ENCODE assay signal across 10 cellular contexts in the genomic region with DNA sequence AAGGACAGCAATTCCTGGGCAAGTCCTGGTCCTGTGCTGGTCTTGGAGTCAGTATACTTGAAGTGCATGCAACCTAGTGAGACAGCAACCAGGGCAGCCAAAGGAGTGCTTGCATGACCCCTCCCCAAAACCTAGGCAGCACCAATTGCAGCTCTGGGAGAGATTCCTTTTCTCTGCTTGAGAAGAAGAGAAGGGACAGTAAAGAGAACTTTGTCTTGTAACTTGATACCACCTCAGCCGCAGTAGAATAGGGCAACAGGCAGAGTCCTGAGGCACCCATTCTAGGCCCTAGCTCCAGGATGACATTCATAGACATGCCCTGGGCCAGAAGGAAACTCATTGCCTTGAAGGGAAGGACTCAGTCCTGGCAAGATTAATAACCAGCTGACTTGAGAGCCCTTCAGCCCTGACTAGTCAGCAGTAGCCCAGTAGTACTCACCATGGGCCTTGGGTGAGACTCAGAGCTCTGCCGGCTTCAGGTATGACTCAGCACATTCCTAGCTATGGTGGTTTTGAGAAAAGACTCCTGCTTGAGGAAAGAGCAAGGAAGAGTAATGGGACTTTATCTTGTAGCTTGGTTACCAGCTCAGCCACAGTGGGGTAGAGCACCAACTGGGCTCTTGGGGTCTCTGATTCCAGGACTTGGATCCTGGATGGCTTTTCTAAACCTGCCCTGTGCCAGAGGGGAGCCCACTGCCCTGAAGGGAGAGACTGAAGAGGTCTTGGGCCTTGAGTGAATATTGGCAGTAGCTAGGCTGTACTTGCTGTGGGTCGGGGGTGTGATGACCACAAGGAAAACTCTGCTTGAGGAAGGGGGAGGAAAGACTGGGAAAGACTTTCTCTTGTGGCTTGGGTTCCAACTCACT. TPM values are rescaled to one million over a fixed set of nuclear protein-coding genes. Genes with fewer than 3 reads are reported as not detected.
DNase-seq lines count a peak whose midpoint lies in the region; ATAC-seq and TF ChIP-seq lines count a peak whose summit lies in the region.
"Had no signal": no experiment of that assay in that cellular context is flagged by ENCODE, and none has a peak within 500 bp of the region (broad histone marks: within the 10 kb centered on the region; RNA-seq: fewer than 3 reads in every experiment).

No MANE protein-coding gene starts in this region.

- intact Hi-C loops in Caco-2 (cut with micrococcal nuclease; ENCODE audit: unreplicated experiment), result loop anchor here (5.0 kb wide), 1 partner anchor 50 kb away; a partner anchor contains a TSS
- intact Hi-C loops in left lung (cut with DNase I), result no loop called here

- peak; percentile 19 to 38 for DNase-seq in Caco-2
- peak; percentile 93 for DNase-seq in HT1080 (ENCODE audit: low read depth)
- DNase-seq in astrocyte of the cerebellum (ENCODE audit: low read depth), result peak; percentile 54
- peak in 1 of 2 donors; percentile 55 for DNase-seq in left lung
- DNase-seq in Kasumi-1 (lab: John Stamatoyannopoulos, UW), result no peak
- DNase-seq in DMS153 (lab: John Stamatoyannopoulos, UW), result no peak
- DNase-seq in GM13976 (ENCODE audit: low spot score), result no peak

- H3K4me1 Mint-ChIP-seq in Caco-2 (ENCODE audit: low read depth, unreplicated experiment), result peaks cover 7% of the 10 kb centered on the region

- no peaks in the 10 kb centered on the region for H3K9me3 ChIP-seq in Caco-2
- H3K9me3 ChIP-seq in left lung, result no peaks in the 10 kb centered on the region
- H3K9me3 ChIP-seq: vagina had no signal

- no TSS peak for BruUV-seq in Caco-2 (replicated peaks; lab: Mats Ljungman, UMichigan)

- H3K9me3 Mint-ChIP-seq in Caco-2 (ENCODE audit: unreplicated experiment), result no peaks in the 10 kb centered on the region
- H3K9me3 Mint-ChIP-seq: activated T-helper 1 cell treated with anti-CD3 and anti-CD28 coated beads, Interleukin-12 subunit alpha, Interleukin-12 subunit beta, Interleukin-2, Interleukin-4 antibody, amounts not matched to agents 30 ng/mL and 10 ng/mL and 1 ng/mL, durations not matched to agents 14 hours and 24 hours and 36 hours had no signal

- H3K27me3 ChIP-seq in Caco-2 (replicated peaks; ENCODE audit: control insufficient read depth, insufficient read depth, low read length) (no peaks in the 10 kb centered on the region), left lung (no peaks in the 10 kb centered on the region)
- H3K27me3 ChIP-seq: vagina had no signal

- in situ Hi-C loops in astrocyte of the cerebellum (cut with HindIII; ENCODE audit: low sequenced_read_pairs) (no loop called here), GM13976 (cut with MboI; ENCODE audit: low sequenced_read_pairs, unreplicated experiment) (no loop called here)

- POLR2A ChIA-PET in Caco-2 (lab: Charles Lee), result interaction anchor here (0.5 kb wide), 1 partner anchor 37 kb away, joined by 4 read pairs; no protein-coding TSS in a partner anchor

- no peak overlapping the region for H3K4me3 Mint-ChIP-seq in Caco-2 (ENCODE audit: unreplicated experiment)
- H3K4me3 Mint-ChIP-seq: activated T-helper 1 cell treated with anti-CD3 and anti-CD28 coated beads, Interleukin-12 subunit alpha, Interleukin-12 subunit beta, Interleukin-2, Interleukin-4 antibody, amounts not matched to agents 30 ng/mL and 10 ng/mL and 1 ng/mL, durations not matched to agents 14 hours and 24 hours and 36 hours had no signal

- peak; percentile 99 for ATAC-seq in left lung
- ATAC-seq in HG03342 (IDR thresholded peaks at IDR 0.05; ENCODE audit: unreplicated experiment), result no peak

- no peak overlapping the region for H3K27ac ChIP-seq in left lung
- H3K27ac ChIP-seq: vagina had no signal

- H3K36me3 ChIP-seq in Caco-2 (ENCODE audit: control insufficient read depth, insufficient read depth, low read length), result no peaks in the 10 kb centered on the region
- no peaks in the 10 kb centered on the region for H3K36me3 ChIP-seq in left lung
- H3K36me3 ChIP-seq: vagina had no signal

- no peak for TF ChIP-seq CTCF in Caco-2 (IDR thresholded peaks at IDR 0.05; ENCODE audit: insufficient read depth in 1 of 2, low read depth in 1 of 2, low read length in 1 of 2, severe bottlenecking in 1 of 2, unreplicated experiment in 1 of 2)
- no peak for TF ChIP-seq CTCF in astrocyte of the cerebellum (IDR thresholded peaks at IDR 0.05; ENCODE audit: low read depth, low read length, missing control alignments)
- TF ChIP-seq CTCF in left lung (IDR thresholded peaks at IDR 0.05), result no peak
- TF ChIP-seq CTCF in GM13976 (IDR thresholded peaks at IDR 0.05; ENCODE audit: borderline replicate concordance, control extremely low read depth, extremely low read depth, insufficient read depth, missing control alignments), result no peak

- H3K27me3 Mint-ChIP-seq in Caco-2 (ENCODE audit: insufficient read depth, unreplicated experiment), result no peaks in the 10 kb centered on the region

- CTCF ChIA-PET in Caco-2 (lab: Charles Lee), result no interaction called here

- H3K36me3 Mint-ChIP-seq in Caco-2 (ENCODE audit: insufficient read depth, unreplicated experiment), result no peaks in the 10 kb centered on the region

- peaks cover 20% of the 10 kb centered on the region for H3K4me1 ChIP-seq in Caco-2
- no peaks in the 10 kb centered on the region for H3K4me1 ChIP-seq in left lung
- H3K4me1 ChIP-seq: vagina had no signal

- H3K4me3 ChIP-seq in Caco-2 (ENCODE audit: low read depth, low read length), result no peak overlapping the region
- no peak overlapping the region for H3K4me3 ChIP-seq in astrocyte of the cerebellum (ENCODE audit: low read depth, low read length)
- no peak overlapping the region for H3K4me3 ChIP-seq in left lung
- H3K4me3 ChIP-seq: vagina had no signal

- peak overlapping the region; percentile 76 for H3K27ac Mint-ChIP-seq in Caco-2 (ENCODE audit: unreplicated experiment)
- H3K27ac Mint-ChIP-seq: activated T-helper 1 cell treated with anti-CD3 and anti-CD28 coated beads, Interleukin-12 subunit alpha, Interleukin-12 subunit beta, Interleukin-2, Interleukin-4 antibody, amounts not matched to agents 30 ng/mL and 10 ng/mL and 1 ng/mL, durations not matched to agents 14 hours and 24 hours and 36 hours had no signal

RNA-seq across cellular contexts. Expression of a gene that starts 51.7 kb away (rescaled TPM):
- total RNA-seq in Caco-2 (2022) (39.7 and 44.4 TPM in 2 replicates), left lung (10 to 100 TPM; 35.5 to 39.6 TPM)
- total RNA-seq in HT1080 (2014; rRNA removed; shearing (Covaris generic)), result 45.1 and 45.4 TPM in 2 replicates
- 43.2 and 48.5 TPM in 2 replicates for polyA plus RNA-seq in HT1080 (2015; cell fraction: cytosol; rRNA removed)
- polyA plus RNA-seq in HT1080 (2015; cell fraction: nucleus; rRNA removed), result 53.7 and 60.1 TPM in 2 replicates

Comparison
In these comparisons a context has a peak if more than half of its experiments do, and no peak if none do; other contexts are left out.
1. DNase-seq: peak in Caco-2 (2 of 2), HT1080 (single experiment) and astrocyte of the cerebellum (single experiment); none in Kasumi-1 (0 of 2), DMS153 (single experiment) and GM13976 (single experiment).